ENCODE assay signal across 10 cellular contexts in genomic region chr2:147019296-147019695, GRCh38.
"Had no signal": no experiment of that assay in that cellular context is flagged by ENCODE, and none has a peak within 500 bp of the region (broad histone marks: within the 10 kb centered on the region; RNA-seq: fewer than 3 reads in every experiment).

No MANE protein-coding gene starts in this region.

- H3K4me2 ChIP-seq: KMS-11 had no signal

- H3K27ac ChIP-seq: HL-60, KMS-11 had no signal

- ATAC-seq: HCT116, HepG2 had no signal

- H3K4me1 Mint-ChIP-seq: IgD-negative memory B cell had no signal

- DNase-seq: GOT3, H7, HFFc6, KBM-7 had no signal

- H3K4me3 ChIP-seq: HAP-1 had no signal

- H3K9ac ChIP-seq: KMS-11 had no signal

- H3K27me3 Mint-ChIP-seq: IgD-negative memory B cell had no signal

- H3K36me3 ChIP-seq: HAP-1 had no signal

- H3K36me3 Mint-ChIP-seq: IgD-negative memory B cell had no signal

- H3K27ac Mint-ChIP-seq: HFFc6, IgD-negative memory B cell had no signal

- H3K4me3 Mint-ChIP-seq: HFFc6, IgD-negative memory B cell had no signal
